Comparison of ENCODE assay signal across 8 cellular contexts in genomic region chr3:70108072-70108471, GRCh38.
DNase-seq lines count a peak whose midpoint lies in the region; FAIRE-seq and TF ChIP-seq lines count a peak whose summit lies in the region.

No MANE protein-coding gene starts in this region.

- no peak for FAIRE-seq in bronchial epithelial cell (lab: Jason Lieb, UNC)
- no peak for FAIRE-seq in GM19239 (lab: Jason Lieb, UNC)

- H3K4me3 ChIP-seq in bronchial epithelial cell (ENCODE audit: low read depth, low read length) = no peak overlapping the region
- no peak overlapping the region for H3K4me3 ChIP-seq in retinal pigment epithelial cell (ENCODE audit: low read length)

- no peaks in the 10 kb centered on the region for H3K27me3 ChIP-seq in bronchial epithelial cell (ENCODE audit: control insufficient read depth, insufficient read depth, low read length)

- DNase-seq in stimulated activated CD4-positive, alpha-beta T cell treated with anti-CD3 and anti-CD28 coated beads, Interleukin-1b, Interleukin-23, amount 100 ng/mL, for 48 hours = peak; percentile 4
- DNase-seq in stimulated activated CD4-positive, alpha-beta T cell treated with anti-CD3 and anti-CD28 coated beads, Interleukin-12 subunit alpha, Interleukin-12 subunit beta, amount 100 ng/mL, for 4 hours = no peak
- peak; percentile 55 for DNase-seq in HT-29 (ENCODE audit: low spot score)
- peak; percentile 12 for DNase-seq in bronchial epithelial cell (ENCODE audit: low read depth)
- DNase-seq in retinal pigment epithelial cell (ENCODE audit: low read depth) = no peak
- no peak for DNase-seq in NCI-H1436 treated with DMSO at 0.1 percent for 48 hours (lab: John Stamatoyannopoulos, UW)
- no peak for DNase-seq in GM19239 (ENCODE audit: insufficient read length, low spot score)
- DNase-seq in NCI-H1105 (lab: John Stamatoyannopoulos, UW) = no peak

- H3K36me3 ChIP-seq in bronchial epithelial cell (ENCODE audit: control insufficient read depth, insufficient read depth, low read length) = no peaks in the 10 kb centered on the region

- TF ChIP-seq CTCF in bronchial epithelial cell (IDR thresholded peaks at IDR 0.05; ENCODE audit: insufficient read depth, low read length, severe bottlenecking) (peak; percentile 55), retinal pigment epithelial cell (conservative IDR thresholded peaks at IDR 0.05; ENCODE audit: low read depth, low read length) (peak; percentile 72)

Comparison
In these comparisons a context has a peak if more than half of its experiments do, and no peak if none do; other contexts are left out.
1. DNase-seq: peak in stimulated activated CD4-positive, alpha-beta T cell treated with anti-CD3 and anti-CD28 coated beads, Interleukin-1b, Interleukin-23, amount 100 ng/mL, for 48 hours (single experiment), HT-29 (single experiment) and bronchial epithelial cell (single experiment); none in stimulated activated CD4-positive, alpha-beta T cell treated with anti-CD3 and anti-CD28 coated beads, Interleukin-12 subunit alpha, Interleukin-12 subunit beta, amount 100 ng/mL, for 4 hours (single experiment), retinal pigment epithelial cell (single experiment), NCI-H1436 treated with DMSO at 0.1 percent for 48 hours (single experiment), GM19239 (single experiment) and NCI-H1105 (single experiment).